8 cellular contexts compared by ENCODE assay signal in the genomic region with DNA sequence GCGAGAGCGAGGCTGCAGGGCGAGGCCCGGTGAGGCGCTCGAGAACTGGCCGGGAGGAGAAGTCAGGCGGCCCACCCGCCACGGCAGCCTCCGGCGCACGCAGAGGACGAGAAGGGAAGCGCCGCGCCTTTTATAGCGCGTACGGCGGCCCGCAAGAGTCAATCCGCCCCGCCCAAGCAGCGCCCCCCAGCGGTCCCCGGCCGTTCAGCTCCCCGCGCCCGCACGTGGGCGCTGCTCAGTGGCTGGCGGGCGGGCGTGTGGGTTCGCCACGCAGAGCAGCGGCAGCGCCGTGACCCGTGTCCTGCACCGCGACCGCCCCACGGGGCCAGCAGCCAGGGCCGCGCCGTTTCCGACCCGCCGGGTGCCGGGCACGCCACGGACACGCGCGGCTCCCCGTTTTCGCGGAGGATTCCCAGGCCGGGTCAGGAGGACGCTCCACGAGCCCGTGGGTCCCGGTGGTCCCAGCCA. TPM values are rescaled to one million over a fixed set of nuclear protein-coding genes. Genes with fewer than 3 reads are reported as not detected.
DNase-seq lines count a peak whose midpoint lies in the region; ATAC-seq and TF ChIP-seq lines count a peak whose summit lies in the region.

No MANE protein-coding gene starts in this region.

- H3K4me3 Mint-ChIP-seq in activated T-helper 2 cell treated with anti-CD3 and anti-CD28 coated beads, Interferon-gamma antibody, Interleukin-2, Interleukin-4, amounts not matched to agents 10 μg/mL and 5 μg/mL and 100 μg/mL, durations not matched to agents 14 hours and 24 hours and 36 hours (ENCODE audit: low read depth), result peak overlapping the region; percentile 97
- H3K4me3 Mint-ChIP-seq in stimulated activated naive CD8-positive, alpha-beta T cell treated with anti-CD3 and anti-CD28 coated beads, Interleukin-15, Interleukin-2, amounts not matched to agents 100 ng/mL and 50 ng/mL, for 24 hours, result peak overlapping the region; percentile 98

- intact Hi-C loops in activated T-helper 2 cell treated with anti-CD3 and anti-CD28 coated beads, Interferon-gamma antibody, Interleukin-2, Interleukin-4, amounts not matched to agents 10 μg/mL and 5 μg/mL and 100 μg/mL, durations not matched to agents 14 hours and 24 hours and 36 hours (cut with micrococcal nuclease), result loop anchor here (1.0 kb wide), 1 partner anchor 27 kb away; no protein-coding TSS in a partner anchor

- TF ChIP-seq RAD21 in Ishikawa (IDR thresholded peaks at IDR 0.05; ENCODE audit: low read depth) (peak; percentile 28; the same call in 1 of the 2 replicates), neural cell (conservative IDR thresholded peaks at IDR 0.05) (peak; percentile 44)

- H3K4me1 Mint-ChIP-seq in activated T-helper 2 cell treated with anti-CD3 and anti-CD28 coated beads, Interferon-gamma antibody, Interleukin-2, Interleukin-4, amounts not matched to agents 10 μg/mL and 5 μg/mL and 100 μg/mL, durations not matched to agents 14 hours and 24 hours and 36 hours (ENCODE audit: low read depth), result peaks cover 21% of the 10 kb centered on the region
- peaks cover 51% of the 10 kb centered on the region for H3K4me1 Mint-ChIP-seq in stimulated activated naive CD8-positive, alpha-beta T cell treated with anti-CD3 and anti-CD28 coated beads, Interleukin-15, Interleukin-2, amounts not matched to agents 100 ng/mL and 50 ng/mL, for 24 hours (ENCODE audit: low read depth)

- peaks cover 10% of the 10 kb centered on the region for H4K20me1 ChIP-seq in neural cell (ENCODE audit: insufficient read depth)

- ATAC-seq in GM21526 (IDR thresholded peaks at IDR 0.05; ENCODE audit: low FRiP score, unreplicated experiment), result peak; percentile 57

- H3K36me3 Mint-ChIP-seq in activated T-helper 2 cell treated with anti-CD3 and anti-CD28 coated beads, Interferon-gamma antibody, Interleukin-2, Interleukin-4, amounts not matched to agents 10 μg/mL and 5 μg/mL and 100 μg/mL, durations not matched to agents 14 hours and 24 hours and 36 hours (ENCODE audit: low read depth), result peaks cover 40% of the 10 kb centered on the region
- peaks cover 40% of the 10 kb centered on the region for H3K36me3 Mint-ChIP-seq in stimulated activated naive CD8-positive, alpha-beta T cell treated with anti-CD3 and anti-CD28 coated beads, Interleukin-15, Interleukin-2, amounts not matched to agents 100 ng/mL and 50 ng/mL, for 24 hours (ENCODE audit: low read depth)

- TF ChIP-seq CTCF in fibroblast of the aortic adventitia (IDR thresholded peaks at IDR 0.05; ENCODE audit: insufficient read depth, low read length), result peak; percentile 74
- peak; percentile 99 for TF ChIP-seq CTCF in neural cell (IDR thresholded peaks at IDR 0.05; ENCODE audit: poor library complexity, severe bottlenecking)

- H3K9ac ChIP-seq in neural cell (ENCODE audit: low read length), result peak overlapping the region; percentile 77

- peak; percentile 52 for DNase-seq in DMS114 treated with DMSO at 0.1 percent for 48 hours (lab: John Stamatoyannopoulos, UW; ENCODE audit: unreplicated experiment)
- peak; percentile 97 for DNase-seq in RPMI8226
- DNase-seq in activated T-helper 2 cell treated with anti-CD3 and anti-CD28 coated beads, Interferon-gamma antibody, Interleukin-2, Interleukin-4, amounts not matched to agents 10 μg/mL and 5 μg/mL and 100 μg/mL, durations not matched to agents 14 hours and 24 hours and 36 hours (ENCODE audit: low spot score), result peak; percentile 88
- peak; percentile 87 for DNase-seq in fibroblast of the aortic adventitia (ENCODE audit: low read depth)

- no peak overlapping the region for H2AFZ ChIP-seq in neural cell (ENCODE audit: low read depth, low read length)

- H3K27me3 ChIP-seq in neural cell (ENCODE audit: insufficient read depth, low read depth, low read length), result peaks cover 8% of the 10 kb centered on the region

- no peak overlapping the region for H3K4me2 ChIP-seq in neural cell (ENCODE audit: low read length)

- H3K36me3 ChIP-seq in neural cell (ENCODE audit: insufficient read depth, low read length), result no peaks in the 10 kb centered on the region

- no peaks in the 10 kb centered on the region for H3F3A ChIP-seq in neural cell (ENCODE audit: insufficient read depth, low read length, poor library complexity, severe bottlenecking)

- peak; percentile 45; the same call in 1 of the 2 replicates for TF ChIP-seq EP300 in Ishikawa (IDR thresholded peaks at IDR 0.05; ENCODE audit: borderline replicate concordance)
- peak; percentile 76 for TF ChIP-seq EP300 in neural cell (conservative IDR thresholded peaks at IDR 0.05; ENCODE audit: poor library complexity, severe bottlenecking)

- no peak overlapping the region for H3K27ac Mint-ChIP-seq in activated T-helper 2 cell treated with anti-CD3 and anti-CD28 coated beads, Interferon-gamma antibody, Interleukin-2, Interleukin-4, amounts not matched to agents 10 μg/mL and 5 μg/mL and 100 μg/mL, durations not matched to agents 14 hours and 24 hours and 36 hours
- no peak overlapping the region for H3K27ac Mint-ChIP-seq in stimulated activated naive CD8-positive, alpha-beta T cell treated with anti-CD3 and anti-CD28 coated beads, Interleukin-15, Interleukin-2, amounts not matched to agents 100 ng/mL and 50 ng/mL, for 24 hours

- peak overlapping the region; percentile 31 for H3K27ac ChIP-seq in neural cell (ENCODE audit: low read length)

- H3K9me2 ChIP-seq in neural cell (ENCODE audit: insufficient read depth, low read length), result no peaks in the 10 kb centered on the region

- no peaks in the 10 kb centered on the region for H3K9me3 ChIP-seq in neural cell (ENCODE audit: low read length)

- no peaks in the 10 kb centered on the region for H3K27me3 Mint-ChIP-seq in activated T-helper 2 cell treated with anti-CD3 and anti-CD28 coated beads, Interferon-gamma antibody, Interleukin-2, Interleukin-4, amounts not matched to agents 10 μg/mL and 5 μg/mL and 100 μg/mL, durations not matched to agents 14 hours and 24 hours and 36 hours (ENCODE audit: low read depth)
- no peaks in the 10 kb centered on the region for H3K27me3 Mint-ChIP-seq in stimulated activated naive CD8-positive, alpha-beta T cell treated with anti-CD3 and anti-CD28 coated beads, Interleukin-15, Interleukin-2, amounts not matched to agents 100 ng/mL and 50 ng/mL, for 24 hours

- peak overlapping the region; percentile 98 for H3K4me3 ChIP-seq in fibroblast of the aortic adventitia (ENCODE audit: low read depth, low read length)
- H3K4me3 ChIP-seq in neural cell (ENCODE audit: low read length), result peak overlapping the region; percentile 94

- H3K9me3 Mint-ChIP-seq in activated T-helper 2 cell treated with anti-CD3 and anti-CD28 coated beads, Interferon-gamma antibody, Interleukin-2, Interleukin-4, amounts not matched to agents 10 μg/mL and 5 μg/mL and 100 μg/mL, durations not matched to agents 14 hours and 24 hours and 36 hours, result no peaks in the 10 kb centered on the region
- no peaks in the 10 kb centered on the region for H3K9me3 Mint-ChIP-seq in stimulated activated naive CD8-positive, alpha-beta T cell treated with anti-CD3 and anti-CD28 coated beads, Interleukin-15, Interleukin-2, amounts not matched to agents 100 ng/mL and 50 ng/mL, for 24 hours

- H3K79me2 ChIP-seq in neural cell (replicated peaks; ENCODE audit: insufficient read depth, low read length), result peaks cover 21% of the 10 kb centered on the region

TF ChIP-seq in Ishikawa, 13 proteins besides CTCF, POLR2A, EP300 and RAD21 (continues in another document):
- TF ChIP-seq CREB1 (IDR thresholded peaks at IDR 0.05; ENCODE audit: low read depth), result peak; percentile 70
- peak; percentile 72; the same call in 1 of the 2 replicates for TF ChIP-seq TCF12 (IDR thresholded peaks at IDR 0.05; ENCODE audit: low read depth)
- TF ChIP-seq ZBTB7A (IDR thresholded peaks at IDR 0.05; ENCODE audit: low read depth), result no peak
- TF ChIP-seq YY1 (IDR thresholded peaks at IDR 0.05; ENCODE audit: low read depth), result peak; percentile 80; the same call in 1 of the 2 replicates
- TF ChIP-seq TEAD4 (IDR thresholded peaks at IDR 0.05), result 0 out of 2 replicates have a peak, but pooled peaks have one; percentile 22

TF ChIP-seq in neural cell, 6 proteins besides CTCF, POLR2A, EP300 and RAD21 (continues in another document):
- TF ChIP-seq POLR2AphosphoS5 (IDR thresholded peaks at IDR 0.05) (peak; percentile 99), TAF1 (IDR thresholded peaks at IDR 0.05; ENCODE audit: low read depth) (peak; percentile 92), EZH2 (IDR thresholded peaks at IDR 0.05; ENCODE audit: borderline replicate concordance, insufficient read depth, low read length, poor library complexity, severe bottlenecking) (no peak)

RNA-seq across cellular contexts. Expression of a gene that starts 14.6 kb away (rescaled TPM):
- 1.2 and 1.7 TPM in 2 replicates for total RNA-seq in activated T-helper 2 cell treated with anti-CD3 and anti-CD28 coated beads, Interferon-gamma antibody, Interleukin-2, Interleukin-4, amounts not matched to agents 10 μg/mL and 5 μg/mL and 100 μg/mL, durations not matched to agents 14 hours and 24 hours and 36 hours
- total RNA-seq in fibroblast of the aortic adventitia (ENCODE audit: low replicate concordance), result not detected in 2 replicates
- not detected in 2 replicates for polyA plus RNA-seq in neural cell
- not detected in 2 replicates for polyA minus RNA-seq in neural cell

RNA-seq across cellular contexts. Expression of a gene that starts 15.7 kb away (rescaled TPM):
- total RNA-seq in activated T-helper 2 cell treated with anti-CD3 and anti-CD28 coated beads, Interferon-gamma antibody, Interleukin-2, Interleukin-4, amounts not matched to agents 10 μg/mL and 5 μg/mL and 100 μg/mL, durations not matched to agents 14 hours and 24 hours and 36 hours, result 3.1 and 3.4 TPM in 2 replicates
- total RNA-seq in fibroblast of the aortic adventitia (ENCODE audit: low replicate concordance), result 0.45 and 0.98 TPM in 2 replicates
- polyA plus RNA-seq in neural cell, result 65.1 and 78.7 TPM in 2 replicates
- 46.5 and 48.0 TPM in 2 replicates for polyA minus RNA-seq in neural cell

RNA-seq across cellular contexts. Expression of a gene that starts 20.2 kb away (rescaled TPM):
- not detected in 2 replicates for total RNA-seq in activated T-helper 2 cell treated with anti-CD3 and anti-CD28 coated beads, Interferon-gamma antibody, Interleukin-2, Interleukin-4, amounts not matched to agents 10 μg/mL and 5 μg/mL and 100 μg/mL, durations not matched to agents 14 hours and 24 hours and 36 hours
- total RNA-seq in fibroblast of the aortic adventitia (ENCODE audit: low replicate concordance), result not detected in 2 replicates
- not detected in 2 replicates for polyA plus RNA-seq in neural cell
- polyA minus RNA-seq in neural cell, result not detected in 2 replicates

RNA-seq across cellular contexts. Expression of a gene that starts 29.9 kb away (rescaled TPM):
- not detected in 2 replicates for total RNA-seq in activated T-helper 2 cell treated with anti-CD3 and anti-CD28 coated beads, Interferon-gamma antibody, Interleukin-2, Interleukin-4, amounts not matched to agents 10 μg/mL and 5 μg/mL and 100 μg/mL, durations not matched to agents 14 hours and 24 hours and 36 hours
- not detected in 2 replicates for total RNA-seq in fibroblast of the aortic adventitia (ENCODE audit: low replicate concordance)
- polyA plus RNA-seq in neural cell, result not detected in 2 replicates
- polyA minus RNA-seq in neural cell, result not detected in 2 replicates

RNA-seq across cellular contexts. Expression of a gene that starts 36.2 kb away (rescaled TPM):
- not detected in 2 replicates for total RNA-seq in activated T-helper 2 cell treated with anti-CD3 and anti-CD28 coated beads, Interferon-gamma antibody, Interleukin-2, Interleukin-4, amounts not matched to agents 10 μg/mL and 5 μg/mL and 100 μg/mL, durations not matched to agents 14 hours and 24 hours and 36 hours
- not detected in 2 replicates for total RNA-seq in fibroblast of the aortic adventitia (ENCODE audit: low replicate concordance)
- not detected in 2 replicates for polyA plus RNA-seq in neural cell
- polyA minus RNA-seq in neural cell, result not detected in 2 replicates

Comparison
In these comparisons a context has a peak if more than half of its experiments do, and no peak if none do; other contexts are left out.
1. Peak in every context shown above with its lines: DNase-seq, ATAC-seq, H3K4me3 ChIP-seq and H3K27ac ChIP-seq.